In the genomic region with DNA sequence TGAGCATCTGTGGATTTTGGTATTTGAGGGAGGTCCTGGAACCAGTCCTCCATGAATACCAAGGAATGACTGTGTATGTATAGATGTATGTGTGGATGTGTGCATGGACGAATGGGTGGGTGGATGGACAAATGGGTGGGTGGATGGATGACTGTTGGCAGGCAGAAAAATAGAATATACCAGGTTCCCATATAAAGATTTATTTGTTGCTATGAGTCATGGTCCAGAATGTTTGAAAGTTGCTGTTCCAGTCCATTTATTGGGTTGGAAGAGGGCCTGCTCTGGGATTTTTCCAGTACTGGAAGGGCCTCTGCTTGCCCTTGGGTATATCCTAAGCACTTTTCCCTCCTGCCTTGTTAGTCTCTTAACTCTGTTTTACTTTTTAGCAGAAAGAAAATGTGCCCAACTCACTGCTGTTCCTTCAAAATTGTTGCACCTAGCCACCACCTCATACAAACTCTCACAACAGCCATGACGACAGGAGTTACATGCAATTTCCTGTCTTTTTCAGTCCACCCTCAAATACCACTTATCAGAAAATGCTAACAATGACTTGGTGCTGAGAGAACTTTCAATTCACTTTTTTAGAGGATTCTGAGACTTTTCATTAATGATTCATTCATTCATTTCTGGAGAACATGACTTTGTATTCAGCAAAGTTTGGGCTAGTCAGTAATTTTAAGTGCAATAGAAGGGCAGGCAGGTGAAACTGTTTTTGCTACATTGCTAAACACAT, we compare ENCODE assay signal across 12 cellular contexts.
DNase-seq lines count a peak whose midpoint lies in the region; ATAC-seq, FAIRE-seq and TF ChIP-seq lines count a peak whose summit lies in the region.
"Had no signal": no experiment of that assay in that cellular context is flagged by ENCODE, and none has a peak within 500 bp of the region (broad histone marks: within the 10 kb centered on the region; RNA-seq: fewer than 3 reads in every experiment).

No MANE protein-coding gene starts in this region.

- intact Hi-C loops in Calu3 (cut with micrococcal nuclease; ENCODE audit: unreplicated experiment): no loop called here
- intact Hi-C loops in posterior vena cava (cut with DNase I): no loop called here

- FAIRE-seq in frontal cortex (lab: Jason Lieb, UNC): no peak

- peaks cover 2% of the 10 kb centered on the region for H3K9me3 Mint-ChIP-seq in Calu3 (ENCODE audit: low read depth, unreplicated experiment)
- peaks cover 15% of the 10 kb centered on the region for H3K9me3 Mint-ChIP-seq in nephron

- H3K36me3 Mint-ChIP-seq in Calu3 (ENCODE audit: insufficient read depth, unreplicated experiment): peaks cover 4% of the 10 kb centered on the region
- peaks cover 9% of the 10 kb centered on the region for H3K36me3 Mint-ChIP-seq in nephron (ENCODE audit: low read depth)
- H3K36me3 Mint-ChIP-seq: activated CD8-positive, alpha-beta memory T cell treated with anti-CD3 and anti-CD28 coated beads, Interleukin-2, amount 10 ng/mL, durations not matched to agents 7 days and 5 days had no signal

- no peak overlapping the region for H3K4me3 Mint-ChIP-seq in Calu3 (ENCODE audit: low read depth, unreplicated experiment)
- no peak overlapping the region for H3K4me3 Mint-ChIP-seq in nephron
- H3K4me3 Mint-ChIP-seq: activated CD8-positive, alpha-beta memory T cell treated with anti-CD3 and anti-CD28 coated beads, Interleukin-2, amount 10 ng/mL, durations not matched to agents 7 days and 5 days had no signal

- BruUV-seq in Calu3 (replicated peaks; lab: Mats Ljungman, UMichigan): no TSS peak

- H3K4me1 Mint-ChIP-seq in Calu3 (ENCODE audit: low read depth, unreplicated experiment): peaks cover 81% of the 10 kb centered on the region
- peaks cover 60% of the 10 kb centered on the region for H3K4me1 Mint-ChIP-seq in nephron

- H3K27me3 ChIP-seq in right atrium auricular region: no peaks in the 10 kb centered on the region
- H3K27me3 ChIP-seq: brain microvascular endothelial cell, gastrocnemius medialis had no signal

- no peaks in the 10 kb centered on the region for H3K36me3 ChIP-seq in right atrium auricular region
- H3K36me3 ChIP-seq: brain microvascular endothelial cell, gastrocnemius medialis had no signal

- no peak overlapping the region for H3K4me3 ChIP-seq in right atrium auricular region
- H3K4me3 ChIP-seq: gastrocnemius medialis had no signal

- H3K27ac ChIP-seq in right atrium auricular region: no peak overlapping the region
- H3K27ac ChIP-seq: brain microvascular endothelial cell had no signal

- TF ChIP-seq CTCF in Calu3 (IDR thresholded peaks at IDR 0.05; ENCODE audit: unreplicated experiment) (no peak), nephron (IDR thresholded peaks at IDR 0.05; ENCODE audit: unreplicated experiment in 3 of 3) (no peak), right atrium auricular region (IDR thresholded peaks at IDR 0.05) (no peak)

- peak overlapping the region; percentile 16 for H3K27ac Mint-ChIP-seq in Calu3 (ENCODE audit: unreplicated experiment)
- H3K27ac Mint-ChIP-seq in nephron: peak overlapping the region; percentile 54 to 83 (median 79)
- H3K27ac Mint-ChIP-seq: activated CD8-positive, alpha-beta memory T cell treated with anti-CD3 and anti-CD28 coated beads, Interleukin-2, amount 10 ng/mL, durations not matched to agents 7 days and 5 days had no signal

- ATAC-seq in GM19463 (IDR thresholded peaks at IDR 0.05; ENCODE audit: unreplicated experiment): peak; percentile 56
- ATAC-seq: activated CD8-positive, alpha-beta memory T cell treated with anti-CD3 and anti-CD28 coated beads, Interleukin-2, amount 10 ng/mL, durations not matched to agents 7 days and 5 days; gastrocnemius medialis had no signal

- DNase-seq in Calu3: no peak
- peak; percentile 71 for DNase-seq in NOMO-1 treated with DMSO at 0.1 percent for 48 hours (lab: John Stamatoyannopoulos, UW; ENCODE audit: unreplicated experiment)
- DNase-seq in activated CD8-positive, alpha-beta memory T cell treated with anti-CD3 and anti-CD28 coated beads, Interleukin-2, amount 50 U/mL, for 48 hours: no peak
- DNase-seq in right atrium auricular region (ENCODE audit: low spot score): no peak
- no peak for DNase-seq in frontal cortex (ENCODE audit: low spot score in 2 of 2)
- DNase-seq in posterior vena cava (ENCODE audit: low spot score): no peak
- DNase-seq: activated CD8-positive, alpha-beta memory T cell treated with anti-CD3 and anti-CD28 coated beads, Interleukin-2, amount 10 ng/mL, durations not matched to agents 7 days and 5 days; brain microvascular endothelial cell; gastrocnemius medialis; KG1 had no signal

- no peaks in the 10 kb centered on the region for H3K9me3 ChIP-seq in right atrium auricular region
- H3K9me3 ChIP-seq: gastrocnemius medialis had no signal

- H3K27me3 Mint-ChIP-seq in Calu3 (ENCODE audit: unreplicated experiment) (no peaks in the 10 kb centered on the region), nephron (ENCODE audit: low read depth) (no peaks in the 10 kb centered on the region)
- H3K27me3 Mint-ChIP-seq: activated CD8-positive, alpha-beta memory T cell treated with anti-CD3 and anti-CD28 coated beads, Interleukin-2, amount 10 ng/mL, durations not matched to agents 7 days and 5 days had no signal

- H3K4me1 ChIP-seq in right atrium auricular region: peaks cover 0 to 39% of the 10 kb centered on the region in 2 donors

- CTCF ChIA-PET in Calu3 (lab: Charles Lee): no interaction called here
